ENCODE assay signal across 8 cellular contexts in genomic region chr3:50299638-50299928, GRCh38. TPM values are rescaled to one million over a fixed set of nuclear protein-coding genes. Genes with fewer than 3 reads are reported as not detected.
DNase-seq lines count a peak whose midpoint lies in the region; ATAC-seq and TF ChIP-seq lines count a peak whose summit lies in the region.

No MANE protein-coding gene starts in this region.

- POLR2A ChIA-PET in HEK293 (lab: Yijun Ruan, JAX) = interaction anchor here (0.6 to 2.2 kb wide), 17 partner anchors 9 to 269 kb away, joined by 3 to 34 read pairs (median 4); partner anchors contain the start of genes CYB561D2, GNAI2, HEMK1 and LSMEM2
- POLR2A ChIA-PET in activated CD8-positive, alpha-beta T cell treated with anti-CD3 and anti-CD28 coated beads for 36 hours (lab: Charles Lee) = interaction anchor here (0.6 to 3.1 kb wide), 15 partner anchors 10 to 370 kb away, joined by 3 to 14 read pairs (median 3); partner anchors contain the start of genes CYB561D2, LSMEM2, MON1A and NPRL2

- H3K4me2 ChIP-seq in hepatocyte = peak overlapping the region; percentile 79

- no peaks in the 10 kb centered on the region for H3K9me3 ChIP-seq in HEK293 (ENCODE audit: control insufficient read depth, insufficient read depth, low read depth, low read length)
- H3K9me3 ChIP-seq in hepatocyte (ENCODE audit: low read depth) = no peaks in the 10 kb centered on the region

- H3K27me3 ChIP-seq in hepatocyte = no peaks in the 10 kb centered on the region

- H3K4me1 ChIP-seq in HEK293 (ENCODE audit: control insufficient read depth, insufficient read depth, low read length) (no peaks in the 10 kb centered on the region), hepatocyte (ENCODE audit: insufficient read depth) (peaks cover 17% of the 10 kb centered on the region)

- no peak for DNase-seq in activated CD8-positive, alpha-beta T cell treated with anti-CD3 and anti-CD28 coated beads for 36 hours
- DNase-seq in hepatocyte (ENCODE audit: low spot score) (no peak), NCI-H1417 (lab: John Stamatoyannopoulos, UW) (no peak), retina (no peak), AML-193 (lab: John Stamatoyannopoulos, UW) (no peak)
- no peak for DNase-seq in stimulated activated effector memory CD8-positive, alpha-beta T cell treated with anti-CD3 and anti-CD28 coated beads, Interleukin-12 subunit alpha, Interleukin-12 subunit beta, amount 100 ng/mL, for 72 hours (ENCODE audit: low spot score in 2 of 2)

- peak overlapping the region; percentile 23 for H2AFZ ChIP-seq in hepatocyte

- peaks cover 19% of the 10 kb centered on the region for H3K4me1 Mint-ChIP-seq in activated CD8-positive, alpha-beta T cell treated with anti-CD3 and anti-CD28 coated beads for 36 hours (ENCODE audit: low read depth)
- H3K4me1 Mint-ChIP-seq in stimulated activated effector memory CD8-positive, alpha-beta T cell treated with anti-CD3 and anti-CD28 coated beads, Interleukin-12 subunit alpha, Interleukin-12 subunit beta, amount 100 ng/mL, for 72 hours = peaks cover 42% of the 10 kb centered on the region

- no peak for ATAC-seq in activated CD8-positive, alpha-beta T cell treated with anti-CD3 and anti-CD28 coated beads for 36 hours
- ATAC-seq in stimulated activated effector memory CD8-positive, alpha-beta T cell treated with anti-CD3 and anti-CD28 coated beads, Interleukin-12 subunit alpha, Interleukin-12 subunit beta, amount 100 ng/mL, for 72 hours = no peak
- no peak for ATAC-seq in GM21423 (IDR thresholded peaks at IDR 0.05; ENCODE audit: unreplicated experiment)

- peak overlapping the region; percentile 98 for H3K27ac Mint-ChIP-seq in activated CD8-positive, alpha-beta T cell treated with anti-CD3 and anti-CD28 coated beads for 36 hours
- peak overlapping the region; percentile 97 for H3K27ac Mint-ChIP-seq in stimulated activated effector memory CD8-positive, alpha-beta T cell treated with anti-CD3 and anti-CD28 coated beads, Interleukin-12 subunit alpha, Interleukin-12 subunit beta, amount 100 ng/mL, for 72 hours

- H3K4me3 Mint-ChIP-seq in activated CD8-positive, alpha-beta T cell treated with anti-CD3 and anti-CD28 coated beads for 36 hours = peak overlapping the region; percentile 99
- peak overlapping the region; percentile 98 for H3K4me3 Mint-ChIP-seq in stimulated activated effector memory CD8-positive, alpha-beta T cell treated with anti-CD3 and anti-CD28 coated beads, Interleukin-12 subunit alpha, Interleukin-12 subunit beta, amount 100 ng/mL, for 72 hours

- H4K20me1 ChIP-seq in hepatocyte (ENCODE audit: insufficient read depth, poor library complexity, severe bottlenecking) = no peaks in the 10 kb centered on the region

- H3K79me2 ChIP-seq in hepatocyte = peaks cover 11% of the 10 kb centered on the region

- intact Hi-C loops in activated CD8-positive, alpha-beta T cell treated with anti-CD3 and anti-CD28 coated beads for 36 hours (cut with micrococcal nuclease) = no loop called here

- H3K36me3 Mint-ChIP-seq in activated CD8-positive, alpha-beta T cell treated with anti-CD3 and anti-CD28 coated beads for 36 hours (ENCODE audit: low read depth) = peaks cover 1% of the 10 kb centered on the region
- peaks cover 7% of the 10 kb centered on the region for H3K36me3 Mint-ChIP-seq in stimulated activated effector memory CD8-positive, alpha-beta T cell treated with anti-CD3 and anti-CD28 coated beads, Interleukin-12 subunit alpha, Interleukin-12 subunit beta, amount 100 ng/mL, for 72 hours

- no peaks in the 10 kb centered on the region for H3K27me3 Mint-ChIP-seq in activated CD8-positive, alpha-beta T cell treated with anti-CD3 and anti-CD28 coated beads for 36 hours

- TF ChIP-seq CTCF in HEK293 (tag by site-specific recombination; IDR thresholded peaks at IDR 0.05) (no peak), hepatocyte (IDR thresholded peaks at IDR 0.05; ENCODE audit: poor library complexity) (no peak)
- TF ChIP-seq CTCF in activated CD8-positive, alpha-beta T cell treated with anti-CD3 and anti-CD28 coated beads for 36 hours (IDR thresholded peaks at IDR 0.05) = no peak

- WGBS in hepatocyte (ENCODE audit: low lambda C conversion rate, missing lambda C conversion rate) = 3% methylated on average over 12 of the region's 12 CpGs

- CTCF ChIA-PET in HEK293 (lab: Yijun Ruan, JAX) = interaction anchor here (0.6 to 2.0 kb wide), 4 partner anchors 18 to 125 kb away, joined by 3 to 7 read pairs (median 4); no protein-coding TSS in a partner anchor
- CTCF ChIA-PET in activated CD8-positive, alpha-beta T cell treated with anti-CD3 and anti-CD28 coated beads for 36 hours (lab: Charles Lee) = interaction anchor here (0.8 to 1.9 kb wide), 15 partner anchors 9 to 105 kb away, joined by 3 to 8 read pairs (median 4); partner anchors contain the start of genes LSMEM2, RASSF1 and TUSC2

- H3K27ac ChIP-seq in HEK293 (ENCODE audit: extremely low read depth, low read depth, low read length) (peak overlapping the region; percentile 51), hepatocyte (peak overlapping the region; percentile 94)

- H3K4me3 ChIP-seq in HEK293 (ENCODE audit: low read depth, low read length) (peak overlapping the region; percentile 36), hepatocyte (peak overlapping the region; percentile 5)

- H3K9me2 ChIP-seq in hepatocyte (replicated peaks; ENCODE audit: insufficient read depth) = no peaks in the 10 kb centered on the region

- no peaks in the 10 kb centered on the region for H3K9me3 Mint-ChIP-seq in activated CD8-positive, alpha-beta T cell treated with anti-CD3 and anti-CD28 coated beads for 36 hours
- no peaks in the 10 kb centered on the region for H3K9me3 Mint-ChIP-seq in stimulated activated effector memory CD8-positive, alpha-beta T cell treated with anti-CD3 and anti-CD28 coated beads, Interleukin-12 subunit alpha, Interleukin-12 subunit beta, amount 100 ng/mL, for 72 hours

- H3K36me3 ChIP-seq in HEK293 (ENCODE audit: control insufficient read depth in 2 of 2, insufficient read depth in 1 of 2, low read length in 2 of 2) = peaks cover 0 to 4% of the 10 kb centered on the region in 2 experiments; a peak in 1 of 3 replicates
- H3K36me3 ChIP-seq in hepatocyte (replicated peaks; ENCODE audit: insufficient read depth, low read depth) = no peaks in the 10 kb centered on the region

TF ChIP-seq in HEK293, 187 proteins besides CTCF, POLR2A, EP300 and RAD21 (continues in another document):
- TF ChIP-seq ZNF37A (tag by site-specific recombination; IDR thresholded peaks at IDR 0.05) = no peak
- no peak for TF ChIP-seq ZNF473 (tag by site-specific recombination; IDR thresholded peaks at IDR 0.05)
- TF ChIP-seq ZNF692 (tag by site-specific recombination; IDR thresholded peaks at IDR 0.05) = peak; percentile 87
- TF ChIP-seq ZFP69B (tag by site-specific recombination; IDR thresholded peaks at IDR 0.05) = peak; percentile 89
- no peak for TF ChIP-seq ZNF10 (tag by site-specific recombination; IDR thresholded peaks at IDR 0.05)
- TF ChIP-seq ZNF621 (tag by site-specific recombination; IDR thresholded peaks at IDR 0.05) = no peak
- TF ChIP-seq ZNF184 (tag by site-specific recombination; IDR thresholded peaks at IDR 0.05) = 0 out of 2 replicates have a peak, but pooled peaks have one; percentile 54
- peak; percentile 71 for TF ChIP-seq PATZ1 (tag by site-specific recombination; IDR thresholded peaks at IDR 0.05)
- TF ChIP-seq IKZF3 (tag by site-specific recombination; IDR thresholded peaks at IDR 0.05) = 0 out of 2 replicates have a peak, but pooled peaks have one; percentile 21
- peak; percentile 83 for TF ChIP-seq KLF1 (tag by site-specific recombination; IDR thresholded peaks at IDR 0.05)
- 0 out of 2 replicates have a peak, but pooled peaks have one; percentile 61 for TF ChIP-seq ZNF629 (tag by site-specific recombination; IDR thresholded peaks at IDR 0.05)

RNA-seq across cellular contexts. Expression of gene HYAL3, which starts 0.4 kb away (rescaled TPM):
- total RNA-seq in activated CD8-positive, alpha-beta T cell treated with anti-CD3 and anti-CD28 coated beads for 36 hours = 1 to 10 TPM; 3.3 to 4.1 TPM
- 3.7 and 9.0 TPM in 2 replicates for total RNA-seq in hepatocyte
- 5.6 and 7.0 TPM in 2 replicates for polyA plus RNA-seq in hepatocyte

RNA-seq across cellular contexts. Expression of gene NAA80, which starts 0.4 kb away (rescaled TPM):
- 10 to 100 TPM; 23.2 to 23.4 TPM for total RNA-seq in activated CD8-positive, alpha-beta T cell treated with anti-CD3 and anti-CD28 coated beads for 36 hours
- total RNA-seq in hepatocyte = 6.7 and 7.1 TPM in 2 replicates
- 17.0 and 19.5 TPM in 2 replicates for polyA plus RNA-seq in hepatocyte

RNA-seq across cellular contexts. Expression of gene HYAL1, which starts 3.8 kb away (rescaled TPM):
- not detected for total RNA-seq in activated CD8-positive, alpha-beta T cell treated with anti-CD3 and anti-CD28 coated beads for 36 hours
- 22.3 and 34.3 TPM in 2 replicates for total RNA-seq in hepatocyte
- 5.5 and 11.8 TPM in 2 replicates for polyA plus RNA-seq in hepatocyte

RNA-seq across cellular contexts. Expression of gene IFRD2, which starts 7.4 kb away (rescaled TPM):
- 100 to 1,000 TPM; 132 to 133 TPM for total RNA-seq in activated CD8-positive, alpha-beta T cell treated with anti-CD3 and anti-CD28 coated beads for 36 hours
- 37.0 and 41.4 TPM in 2 replicates for total RNA-seq in hepatocyte
- 71.6 and 76.2 TPM in 2 replicates for polyA plus RNA-seq in hepatocyte

RNA-seq across cellular contexts. Expression of gene LSMEM2, which starts 20.7 kb away (rescaled TPM):
- total RNA-seq in activated CD8-positive, alpha-beta T cell treated with anti-CD3 and anti-CD28 coated beads for 36 hours = not detected
- total RNA-seq in hepatocyte = 0.20 TPM in 1 of 2 replicates, not detected in the other
- polyA plus RNA-seq in hepatocyte = 0.39 TPM in 1 of 2 replicates, not detected in the other

Comparison
In these comparisons a context has a peak if more than half of its experiments do, and no peak if none do; other contexts are left out.
1. RNA of gene HYAL1, which starts 3.8 kb away (total RNA-seq): 22.3 to 34.3 TPM in hepatocyte; not detected in activated CD8-positive, alpha-beta T cell treated with anti-CD3 and anti-CD28 coated beads for 36 hours; every median in the first group is over 10 times any median in the second.